32 cellular contexts compared by ENCODE assay signal in genomic region chr2:72965016-72965415, GRCh38. TPM values are rescaled to one million over a fixed set of nuclear protein-coding genes. Genes with fewer than 3 reads are reported as not detected.
"Had no signal": no experiment of that assay in that cellular context is flagged by ENCODE, and none has a peak within 500 bp of the region (broad histone marks: within the 10 kb centered on the region; RNA-seq: fewer than 3 reads in every experiment).

No MANE protein-coding gene starts in this region.

- H3K9ac ChIP-seq: neural progenitor cell had no signal

- ATAC-seq: foreskin keratinocyte; gastroesophageal sphincter; heart left ventricle; left colon; left ventricle myocardium superior; mucosa of descending colon; psoas muscle; right cardiac atrium; stimulated activated memory B cell treated with anti-CD40 and anti-IgM and Interleukin-4, amounts not matched to agents 10 μg/mL and 1 μg/mL and 100 μg/mL, for 72 hours; stimulated activated naive CD8-positive, alpha-beta T cell treated with anti-CD3 and anti-CD28 coated beads, Interleukin-15, Interleukin-2, amounts not matched to agents 100 U/mL and 50 U/mL, for 24 hours had no signal

- H3K4me1 ChIP-seq: esophagus muscularis mucosa, foreskin keratinocyte, gastroesophageal sphincter, heart left ventricle, psoas muscle, sigmoid colon, tibial nerve, upper lobe of left lung had no signal

- H3K79me2 ChIP-seq: hepatocyte had no signal

- H3K36me3 ChIP-seq: neural progenitor cell, ovary had no signal

- H3K4me3 ChIP-seq: coronary artery, esophagus muscularis mucosa, gastroesophageal sphincter, heart left ventricle, hepatocyte, lung, mucosa of descending colon, neural progenitor cell, ovary, psoas muscle, sigmoid colon, testis, tibial nerve, upper lobe of left lung had no signal

- DNase-seq: dermis blood vessel endothelial cell; effector memory CD4-positive, alpha-beta T cell; foreskin keratinocyte; left colon; left ventricle myocardium superior; naive B cell; nucleus accumbens; ovary; right cardiac atrium; sigmoid colon; stimulated activated CD4-positive, alpha-beta T cell treated with anti-CD3 and anti-CD28 coated beads, Interleukin-2, amount 100 ng/mL, for 24 hours; stimulated activated CD4-positive, alpha-beta T cell treated with anti-CD3 and anti-CD28 coated beads, Interleukin-4, amount 100 ng/mL, for 24 hours; stimulated activated naive CD8-positive, alpha-beta T cell treated with anti-CD3 and anti-CD28 coated beads, Interleukin-15, Interleukin-2, amounts not matched to agents 100 U/mL and 50 U/mL, for 24 hours; substantia nigra; testis; upper lobe of left lung had no signal

- FAIRE-seq: endothelial cell of umbilical vein, urothelium cell line had no signal

- H2AFZ ChIP-seq: hepatocyte, neural progenitor cell had no signal

- H3K27ac ChIP-seq: coronary artery, esophagus muscularis mucosa, foreskin keratinocyte, gastroesophageal sphincter, heart left ventricle, hepatocyte, neural progenitor cell, ovary, psoas muscle, sigmoid colon, testis, tibial nerve, upper lobe of left lung had no signal

- H3K4me2 ChIP-seq: hepatocyte, neural progenitor cell had no signal

- H3K27me3 ChIP-seq: esophagus muscularis mucosa, foreskin keratinocyte, gastroesophageal sphincter, heart left ventricle, hepatocyte, neural progenitor cell, ovary, sigmoid colon, testis, tibial nerve, upper lobe of left lung had no signal

- H3K9me3 ChIP-seq: esophagus muscularis mucosa, gastroesophageal sphincter, heart left ventricle, mucosa of descending colon, ovary, psoas muscle, sigmoid colon, testis, tibial nerve, upper lobe of left lung had no signal

RNA-seq across cellular contexts. Expression of gene EMX1, which starts 47.7 kb away (rescaled TPM):
- total RNA-seq: dermis blood vessel endothelial cell, endothelial cell of umbilical vein, esophagus muscularis mucosa, fibroblast of lung, foreskin keratinocyte, heart left ventricle, left ventricle myocardium superior, mesothelial cell of epicardium, psoas muscle, right cardiac atrium, sigmoid colon, skeletal muscle tissue, tibial nerve, upper lobe of left lung had no signal
- polyA plus RNA-seq: endothelial cell of umbilical vein, fibroblast of lung, foreskin keratinocyte, heart left ventricle had no signal
